20 cellular contexts compared by ENCODE assay signal in the genomic region with DNA sequence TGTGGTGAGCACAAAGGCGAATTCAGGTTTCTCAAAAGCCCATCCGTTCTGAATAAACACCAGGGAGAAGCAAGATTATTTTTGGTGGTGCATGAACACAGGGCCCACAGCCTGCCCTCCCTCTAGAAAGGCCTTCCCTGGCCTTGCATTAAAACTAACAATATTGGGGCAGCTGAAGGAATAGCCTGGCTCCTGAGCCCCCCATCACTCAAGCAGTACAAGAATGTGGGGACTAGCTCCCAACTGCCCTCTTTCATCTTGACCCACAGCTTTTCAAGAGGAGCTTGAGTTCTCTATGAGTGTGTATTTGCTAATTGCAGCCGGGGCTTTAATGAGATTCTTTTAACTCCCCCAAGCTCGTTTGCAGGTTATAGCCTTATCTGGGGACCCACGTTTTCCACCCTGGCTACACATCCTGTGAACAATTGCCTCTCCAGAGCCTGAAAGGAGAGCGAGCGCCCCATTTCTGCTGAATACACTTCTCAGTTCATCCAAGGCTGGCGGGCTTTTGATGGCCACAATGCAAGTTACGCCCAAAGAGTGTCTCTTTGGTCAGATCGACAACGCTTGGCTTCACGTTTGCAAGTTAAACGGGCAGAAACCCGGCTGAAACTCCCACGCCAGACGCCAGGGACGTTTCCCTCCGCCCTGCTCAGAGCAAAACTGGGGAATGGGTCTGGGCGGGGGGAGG. TPM values are rescaled to one million over a fixed set of nuclear protein-coding genes. Genes with fewer than 3 reads are reported as not detected.
"Had no signal": no experiment of that assay in that cellular context is flagged by ENCODE, and none has a peak within 500 bp of the region (broad histone marks: within the 10 kb centered on the region; RNA-seq: fewer than 3 reads in every experiment).

No MANE protein-coding gene starts in this region.

- H3K9me3 Mint-ChIP-seq: activated CD4-positive, alpha-beta T cell treated with anti-CD3 and anti-CD28 coated beads, Interleukin-2, amount 10 ng/mL, durations not matched to agents 7 days and 5 days; activated naive CD8-positive, alpha-beta T cell treated with anti-CD3 and anti-CD28 coated beads, Interleukin-2, amount 10 ng/mL, durations not matched to agents 7 days and 5 days; activated T-cell treated with anti-CD3 and anti-CD28 coated beads, Interleukin-2, amount 50 U/mL, for 72 hours; memory B cell; naive thymus-derived CD8-positive, alpha-beta T cell; stimulated activated naive CD8-positive, alpha-beta T cell treated with anti-CD3 and anti-CD28 coated beads, Interleukin-15, amount 100 ng/mL, for 72 hours had no signal

- H3K4me3 Mint-ChIP-seq: activated CD4-positive, alpha-beta T cell treated with anti-CD3 and anti-CD28 coated beads, Interleukin-2, amount 10 ng/mL, durations not matched to agents 7 days and 5 days; activated naive CD8-positive, alpha-beta T cell treated with anti-CD3 and anti-CD28 coated beads, Interleukin-2, amount 10 ng/mL, durations not matched to agents 7 days and 5 days; memory B cell; naive thymus-derived CD8-positive, alpha-beta T cell; stimulated activated naive CD8-positive, alpha-beta T cell treated with anti-CD3 and anti-CD28 coated beads, Interleukin-15, amount 100 ng/mL, for 72 hours had no signal

- ATAC-seq: activated T-cell treated with anti-CD3 and anti-CD28 coated beads, Interleukin-2, amount 50 U/mL, for 72 hours; heart right ventricle; naive thymus-derived CD8-positive, alpha-beta T cell; right lobe of liver; stimulated activated naive CD8-positive, alpha-beta T cell treated with anti-CD3 and anti-CD28 coated beads, Interleukin-15, amount 100 ng/mL, for 72 hours had no signal

- H3K9me3 ChIP-seq: heart right ventricle, left ventricle myocardium inferior, right lobe of liver had no signal

- DNase-seq: activated CD4-positive, alpha-beta T cell treated with anti-CD3 and anti-CD28 coated beads, Interleukin-2, amount 10 ng/mL, durations not matched to agents 7 days and 5 days; activated CD8-positive, alpha-beta memory T cell treated with anti-CD3 and anti-CD28 coated beads, Interleukin-2, amount 50 U/mL, for 48 hours; activated gamma-delta T cell treated with Interleukin-2 at 50 U/mL for 16 hours; activated naive CD8-positive, alpha-beta T cell treated with anti-CD3 and anti-CD28 coated beads, Interleukin-2, amount 10 ng/mL, durations not matched to agents 7 days and 5 days; activated T-cell treated with anti-CD3 and anti-CD28 coated beads, Interleukin-2, amount 50 U/mL, for 72 hours; effector CD8-positive, alpha-beta T cell; heart right ventricle; left ventricle myocardium inferior; naive thymus-derived CD8-positive, alpha-beta T cell; occipital lobe; right lobe of liver; stimulated activated naive CD8-positive, alpha-beta T cell treated with anti-CD3 and anti-CD28 coated beads, Interleukin-15, amount 100 ng/mL, for 72 hours; T-helper 2 cell had no signal

- H3K27ac ChIP-seq: epithelial cell of prostate, heart right ventricle, left ventricle myocardium inferior, right lobe of liver had no signal

- H3K27ac Mint-ChIP-seq: activated CD4-positive, alpha-beta T cell treated with anti-CD3 and anti-CD28 coated beads, Interleukin-2, amount 10 ng/mL, durations not matched to agents 7 days and 5 days; activated naive CD8-positive, alpha-beta T cell treated with anti-CD3 and anti-CD28 coated beads, Interleukin-2, amount 10 ng/mL, durations not matched to agents 7 days and 5 days; activated T-cell treated with anti-CD3 and anti-CD28 coated beads, Interleukin-2, amount 50 U/mL, for 72 hours; memory B cell; stimulated activated naive CD8-positive, alpha-beta T cell treated with anti-CD3 and anti-CD28 coated beads, Interleukin-15, amount 100 ng/mL, for 72 hours had no signal

- H3K4me3 ChIP-seq: heart right ventricle, left ventricle myocardium inferior, right lobe of liver, smooth muscle cell had no signal

- H3K36me3 Mint-ChIP-seq: activated naive CD8-positive, alpha-beta T cell treated with anti-CD3 and anti-CD28 coated beads, Interleukin-2, amount 10 ng/mL, durations not matched to agents 7 days and 5 days; memory B cell had no signal

- H3K36me3 ChIP-seq: heart right ventricle, left ventricle myocardium inferior, right lobe of liver had no signal

RNA-seq across cellular contexts. Expression of gene GSX2, which starts 4.7 kb away (rescaled TPM):
- total RNA-seq: activated CD4-positive, alpha-beta T cell treated with anti-CD3 and anti-CD28 coated beads, Interleukin-2, amount 10 ng/mL, durations not matched to agents 7 days and 5 days; activated naive CD8-positive, alpha-beta T cell treated with anti-CD3 and anti-CD28 coated beads, Interleukin-2, amount 10 ng/mL, durations not matched to agents 7 days and 5 days; activated T-cell treated with anti-CD3 and anti-CD28 coated beads, Interleukin-2, amount 50 U/mL, for 72 hours; heart right ventricle; left ventricle myocardium inferior; mucosa of gallbladder; naive thymus-derived CD8-positive, alpha-beta T cell; posterior vena cava; right lobe of liver; smooth muscle cell; ureter had no signal
- polyA plus RNA-seq: heart right ventricle; keratinocyte; naive thymus-derived CD8-positive, alpha-beta T cell; smooth muscle cell had no signal
